In genomic region chr3:65960087-65960486, GRCh38 we compare ENCODE assay signal across 31 cellular contexts.
DNase-seq lines count a peak whose midpoint lies in the region; ATAC-seq, FAIRE-seq and TF ChIP-seq lines count a peak whose summit lies in the region.
"Had no signal": no experiment of that assay in that cellular context is flagged by ENCODE, and none has a peak within 500 bp of the region (broad histone marks: within the 10 kb centered on the region; RNA-seq: fewer than 3 reads in every experiment).

No MANE protein-coding gene starts in this region.

- H3K4me1 ChIP-seq in GM23338 (ENCODE audit: insufficient read depth) (peaks cover 11% of the 10 kb centered on the region), astrocyte (ENCODE audit: insufficient read depth, low read length) (peaks cover 32% of the 10 kb centered on the region)

- no peak overlapping the region for H3K4me2 ChIP-seq in GM23338
- H3K4me2 ChIP-seq in astrocyte (ENCODE audit: low read length): no peak overlapping the region

- H3K4me3 Mint-ChIP-seq in GM23338 (no peak overlapping the region), astrocyte (ENCODE audit: unreplicated experiment) (no peak overlapping the region), progenitor cell of endocrine pancreas (ENCODE audit: low read depth) (no peak overlapping the region)
- H3K4me3 Mint-ChIP-seq: activated CD8-positive, alpha-beta T cell treated with anti-CD3 and anti-CD28 coated beads, Interleukin-2, amount 10 ng/mL, durations not matched to agents 7 days and 5 days; activated naive CD8-positive, alpha-beta T cell treated with anti-CD3 and anti-CD28 coated beads for 36 hours; natural killer cell treated with Interleukin-12 subunit alpha and Interleukin-12 subunit beta and Interleukin-15 and Interleukin-18, amount 100 ng/mL, for 72 hours; stimulated activated naive B cell treated with anti-CD40 and anti-IgM and Interleukin-4, amounts not matched to agents 10 μg/mL and 1 μg/mL and 100 μg/mL, for 72 hours had no signal

- H3K9me3 ChIP-seq in astrocyte (ENCODE audit: insufficient read depth, low read depth, low read length): no peaks in the 10 kb centered on the region
- H3K9me3 ChIP-seq: gastrocnemius medialis, pancreas had no signal

- FAIRE-seq in astrocyte (lab: Jason Lieb, UNC): no peak
- FAIRE-seq: islet of Langerhans, pancreas, urothelium cell line had no signal

- H3K9me3 Mint-ChIP-seq in GM23338: no peaks in the 10 kb centered on the region; the same call in 2 of the 3 replicates
- H3K9me3 Mint-ChIP-seq in astrocyte (ENCODE audit: unreplicated experiment): no peaks in the 10 kb centered on the region
- no peaks in the 10 kb centered on the region for H3K9me3 Mint-ChIP-seq in progenitor cell of endocrine pancreas (ENCODE audit: low read depth)
- H3K9me3 Mint-ChIP-seq: natural killer cell treated with Interleukin-12 subunit alpha and Interleukin-12 subunit beta and Interleukin-15 and Interleukin-18, amount 100 ng/mL, for 72 hours had no signal

- DNase-seq in GM23338 (ENCODE audit: low spot score) (no peak), astrocyte (ENCODE audit: low read depth) (peak; percentile 90), fibroblast of pulmonary artery (ENCODE audit: low read depth) (peak; percentile 81), progenitor cell of endocrine pancreas (ENCODE audit: low spot score, unreplicated experiment) (no peak), globus pallidus (ENCODE audit: low spot score) (no peak), NCI-H2171 (lab: John Stamatoyannopoulos, UW) (no peak), glomerular visceral epithelial cell (ENCODE audit: extremely low spot score) (no peak), GM03348 (ENCODE audit: low spot score) (no peak)
- DNase-seq: activated CD4-positive, alpha-beta T cell treated with anti-CD3 and anti-CD28 coated beads for 1 hour; activated CD8-positive, alpha-beta T cell treated with anti-CD3 and anti-CD28 coated beads, Interleukin-2, amount 10 ng/mL, durations not matched to agents 7 days and 5 days; activated naive CD8-positive, alpha-beta T cell treated with anti-CD3 and anti-CD28 coated beads for 36 hours; DND-41; effector CD8-positive, alpha-beta T cell; erythroblast; gastrocnemius medialis; GOT3; NCI-H1417 treated with DMSO at 0.1 percent for 48 hours; NCI-H2081; NCI-H226; NCI-H748 treated with DMSO at 0.1 percent for 48 hours; pancreas; stimulated activated naive B cell treated with anti-CD40 and anti-IgM and Interleukin-4, amounts not matched to agents 10 μg/mL and 1 μg/mL and 100 μg/mL, for 72 hours; T-helper 2 cell had no signal

- H3K27ac Mint-ChIP-seq in GM23338 (no peak overlapping the region), astrocyte (ENCODE audit: unreplicated experiment) (peak overlapping the region; percentile 92), progenitor cell of endocrine pancreas (peak overlapping the region; percentile 92)
- H3K27ac Mint-ChIP-seq: activated CD8-positive, alpha-beta T cell treated with anti-CD3 and anti-CD28 coated beads, Interleukin-2, amount 10 ng/mL, durations not matched to agents 7 days and 5 days; activated naive CD8-positive, alpha-beta T cell treated with anti-CD3 and anti-CD28 coated beads for 36 hours; activated T-helper 2 cell treated with anti-CD3 and anti-CD28 coated beads, Interferon-gamma antibody, Interleukin-2, Interleukin-4, amounts not matched to agents 10 μg/mL and 5 μg/mL and 100 μg/mL, durations not matched to agents 14 hours and 24 hours and 36 hours; natural killer cell treated with Interleukin-12 subunit alpha and Interleukin-12 subunit beta and Interleukin-15 and Interleukin-18, amount 100 ng/mL, for 72 hours; stimulated activated naive B cell treated with anti-CD40 and anti-IgM and Interleukin-4, amounts not matched to agents 10 μg/mL and 1 μg/mL and 100 μg/mL, for 72 hours had no signal

- H2AFZ ChIP-seq in GM23338: no peak overlapping the region
- H2AFZ ChIP-seq in astrocyte (ENCODE audit: low read depth, low read length): no peak overlapping the region

- H3F3A ChIP-seq in GM23338 (replicated peaks; ENCODE audit: low read depth): no peaks in the 10 kb centered on the region

- H3K36me3 ChIP-seq in GM23338 (ENCODE audit: insufficient read depth) (no peaks in the 10 kb centered on the region), astrocyte (ENCODE audit: insufficient read depth, low read length) (no peaks in the 10 kb centered on the region)
- H3K36me3 ChIP-seq: gastrocnemius medialis, pancreas had no signal

- ATAC-seq in GM23338: no peak
- ATAC-seq: activated CD8-positive, alpha-beta T cell treated with anti-CD3 and anti-CD28 coated beads, Interleukin-2, amount 10 ng/mL, durations not matched to agents 7 days and 5 days; gastrocnemius medialis; natural killer cell treated with Interleukin-12 subunit alpha and Interleukin-12 subunit beta and Interleukin-15 and Interleukin-18, amount 100 ng/mL, for 72 hours; stimulated activated naive B cell treated with anti-CD40 and anti-IgM and Interleukin-4, amounts not matched to agents 10 μg/mL and 1 μg/mL and 100 μg/mL, for 72 hours had no signal

- TF ChIP-seq CTCF in GM23338 (conservative IDR thresholded peaks at IDR 0.05; ENCODE audit: low read depth in 2 of 2): no peak
- TF ChIP-seq CTCF in astrocyte (IDR thresholded peaks at IDR 0.05; ENCODE audit: insufficient read depth, low read depth, low read length): no peak
- no peak for TF ChIP-seq CTCF in fibroblast of pulmonary artery (IDR thresholded peaks at IDR 0.05; ENCODE audit: low read length, missing control alignments)
- no peak for TF ChIP-seq CTCF in progenitor cell of endocrine pancreas (IDR thresholded peaks at IDR 0.05; ENCODE audit: unreplicated experiment)

- H3K27me3 Mint-ChIP-seq in GM23338 (ENCODE audit: insufficient read depth, low read depth, poor library complexity) (no peaks in the 10 kb centered on the region), astrocyte (ENCODE audit: low read depth, unreplicated experiment) (no peaks in the 10 kb centered on the region), progenitor cell of endocrine pancreas (no peaks in the 10 kb centered on the region)
- H3K27me3 Mint-ChIP-seq: activated naive CD8-positive, alpha-beta T cell treated with anti-CD3 and anti-CD28 coated beads for 36 hours; stimulated activated naive B cell treated with anti-CD40 and anti-IgM and Interleukin-4, amounts not matched to agents 10 μg/mL and 1 μg/mL and 100 μg/mL, for 72 hours had no signal

- H3K27me3 ChIP-seq in GM23338 (ENCODE audit: insufficient read depth): no peaks in the 10 kb centered on the region
- no peaks in the 10 kb centered on the region for H3K27me3 ChIP-seq in astrocyte (ENCODE audit: insufficient read depth, low read length)
- H3K27me3 ChIP-seq: gastrocnemius medialis, pancreas had no signal

- no peak overlapping the region for H3K9ac ChIP-seq in astrocyte (ENCODE audit: low read length)

- peaks cover 22% of the 10 kb centered on the region for H3K4me1 Mint-ChIP-seq in GM23338
- H3K4me1 Mint-ChIP-seq in astrocyte (ENCODE audit: low read depth, unreplicated experiment): peaks cover 42% of the 10 kb centered on the region
- H3K4me1 Mint-ChIP-seq in progenitor cell of endocrine pancreas (ENCODE audit: low read depth): peaks cover 49% of the 10 kb centered on the region

- H3K4me3 ChIP-seq in GM23338 (no peak overlapping the region), astrocyte (ENCODE audit: insufficient read depth, low read depth, low read length) (no peak overlapping the region), fibroblast of pulmonary artery (replicated peaks; ENCODE audit: low read depth, low read length) (no peak overlapping the region)
- H3K4me3 ChIP-seq: gastrocnemius medialis, pancreas, SK-N-MC had no signal

- H3K9me2 ChIP-seq in GM23338 (ENCODE audit: insufficient read depth): no peaks in the 10 kb centered on the region

- H3K36me3 Mint-ChIP-seq in GM23338 (ENCODE audit: low read depth) (no peaks in the 10 kb centered on the region; the same call in 2 of the 3 replicates), astrocyte (ENCODE audit: low read depth, unreplicated experiment) (no peaks in the 10 kb centered on the region), progenitor cell of endocrine pancreas (ENCODE audit: insufficient read depth) (peaks cover 10% of the 10 kb centered on the region)
- H3K36me3 Mint-ChIP-seq: activated naive CD8-positive, alpha-beta T cell treated with anti-CD3 and anti-CD28 coated beads for 36 hours; natural killer cell treated with Interleukin-12 subunit alpha and Interleukin-12 subunit beta and Interleukin-15 and Interleukin-18, amount 100 ng/mL, for 72 hours had no signal

- H3K27ac ChIP-seq in GM23338 (ENCODE audit: low read depth) (peak overlapping the region; percentile 41; the same call in 1 of the 2 replicates), astrocyte (ENCODE audit: low read depth, low read length) (peak overlapping the region; percentile 9)
- H3K27ac ChIP-seq: C4-2B, gastrocnemius medialis, HL-60, RWPE1, SK-N-MC had no signal

- H3K79me2 ChIP-seq in GM23338 (replicated peaks; ENCODE audit: insufficient read depth) (peaks cover 80% of the 10 kb centered on the region), astrocyte (ENCODE audit: insufficient read depth, low read length) (peaks cover 3% of the 10 kb centered on the region)

- peaks cover 14% of the 10 kb centered on the region; the same call in 1 of the 2 replicates for H4K20me1 ChIP-seq in GM23338 (replicated peaks; ENCODE audit: insufficient read depth)
- no peaks in the 10 kb centered on the region for H4K20me1 ChIP-seq in astrocyte (ENCODE audit: insufficient read depth, low read length)

Comparison
In these comparisons a context has a peak if more than half of its experiments do, and no peak if none do; other contexts are left out.
1. DNase-seq: peak in astrocyte (single experiment) and fibroblast of pulmonary artery (single experiment); none in GM23338 (single experiment), progenitor cell of endocrine pancreas (single experiment), globus pallidus (single experiment), NCI-H2171 (single experiment), glomerular visceral epithelial cell (single experiment) and GM03348 (single experiment).